ENCODE assay signal across 26 cellular contexts in genomic region chr14:95668235-95668772, GRCh38. TPM values are rescaled to one million over a fixed set of nuclear protein-coding genes. Genes with fewer than 3 reads are reported as not detected.
DNase-seq lines count a peak whose midpoint lies in the region; ATAC-seq and TF ChIP-seq lines count a peak whose summit lies in the region.
"Had no signal": no experiment of that assay in that cellular context is flagged by ENCODE, and none has a peak within 500 bp of the region (broad histone marks: within the 10 kb centered on the region; RNA-seq: fewer than 3 reads in every experiment).

No MANE protein-coding gene starts in this region.

- no peaks in the 10 kb centered on the region for H3K9me3 ChIP-seq in BE2C
- H3K9me3 ChIP-seq: adrenal gland, testis had no signal

- no peak overlapping the region for H3K4me3 ChIP-seq in BE2C (ENCODE audit: low read depth, low read length)
- H3K4me3 ChIP-seq: adrenal gland, coronary artery, lung, testis had no signal

- TF ChIP-seq CTCF in GM12872 (IDR thresholded peaks at IDR 0.05; ENCODE audit: insufficient read depth, low read depth, low read length) (0 out of 3 replicates have a peak, but pooled peaks have one; percentile 11), nephron (IDR thresholded peaks at IDR 0.05; ENCODE audit: unreplicated experiment in 3 of 3) (no peak), BE2C (IDR thresholded peaks at IDR 0.05; ENCODE audit: low read depth, low read length) (no peak)

- H3K4me1 ChIP-seq in BE2C = no peaks in the 10 kb centered on the region
- H3K4me1 ChIP-seq: testis had no signal

- no peaks in the 10 kb centered on the region for H3K36me3 Mint-ChIP-seq in nephron (ENCODE audit: low read depth)
- H3K36me3 Mint-ChIP-seq: CD4-positive, alpha-beta memory T cell; stimulated activated effector memory CD8-positive, alpha-beta T cell treated with anti-CD3 and anti-CD28 coated beads, Interleukin-12 subunit alpha, Interleukin-12 subunit beta, amount 100 ng/mL, for 72 hours had no signal

- peaks cover 4% of the 10 kb centered on the region for H3K27me3 Mint-ChIP-seq in nephron (ENCODE audit: low read depth)

- H3K4me3 Mint-ChIP-seq in nephron = no peak overlapping the region
- H3K4me3 Mint-ChIP-seq: activated CD4-positive, alpha-beta T cell treated with anti-CD3 and anti-CD28 coated beads for 36 hours; activated T-helper 17 cell treated with anti-CD3 and anti-CD28 coated beads, Interleukin-2, amount 50 U/mL, for 72 hours; CD4-positive, alpha-beta memory T cell; H9; stimulated activated effector memory CD8-positive, alpha-beta T cell treated with anti-CD3 and anti-CD28 coated beads, Interleukin-12 subunit alpha, Interleukin-12 subunit beta, amount 100 ng/mL, for 72 hours had no signal

- no peaks in the 10 kb centered on the region for H3K9me3 Mint-ChIP-seq in nephron
- H3K9me3 Mint-ChIP-seq: activated T-helper 17 cell treated with anti-CD3 and anti-CD28 coated beads, Interleukin-2, amount 50 U/mL, for 72 hours; H9; stimulated activated effector memory CD8-positive, alpha-beta T cell treated with anti-CD3 and anti-CD28 coated beads, Interleukin-12 subunit alpha, Interleukin-12 subunit beta, amount 100 ng/mL, for 72 hours had no signal

- H3K36me3 ChIP-seq in BE2C = no peaks in the 10 kb centered on the region
- H3K36me3 ChIP-seq: adrenal gland had no signal

- peak; percentile 40 for ATAC-seq in GM19351 (IDR thresholded peaks at IDR 0.05; ENCODE audit: unreplicated experiment)
- ATAC-seq in HG03439 (IDR thresholded peaks at IDR 0.05; ENCODE audit: unreplicated experiment) = peak; percentile 42
- ATAC-seq in sciatic nerve = no peak
- ATAC-seq: activated CD4-positive, alpha-beta T cell treated with anti-CD3 and anti-CD28 coated beads for 36 hours; activated T-helper 17 cell treated with anti-CD3 and anti-CD28 coated beads, Interleukin-2, amount 50 U/mL, for 72 hours; PC-3; right cardiac atrium; stimulated activated effector memory CD8-positive, alpha-beta T cell treated with anti-CD3 and anti-CD28 coated beads, Interleukin-12 subunit alpha, Interleukin-12 subunit beta, amount 100 ng/mL, for 72 hours had no signal

- intact Hi-C loops in sciatic nerve (cut with DNase I) = no loop called here

- DNase-seq in HCEC 1CT = no peak
- DNase-seq in sciatic nerve (ENCODE audit: low spot score) = no peak
- DNase-seq in HuH-7.5 (ENCODE audit: low spot score) = no peak
- no peak for DNase-seq in BE2C
- DNase-seq: activated CD4-positive, alpha-beta T cell treated with anti-CD3 and anti-CD28 coated beads for 36 hours; adrenal gland; CD4-positive, alpha-beta memory T cell; DMS153; H9; kidney; NCI-H146; NCI-H748 treated with DMSO at 0.1 percent for 48 hours; PC-3; right cardiac atrium; SHP77 treated with DMSO at 0.1 percent for 48 hours; testis had no signal

- H3K27me3 ChIP-seq in BE2C = peaks cover 9% of the 10 kb centered on the region
- H3K27me3 ChIP-seq: adrenal gland, testis had no signal

- peaks cover 36% of the 10 kb centered on the region for H3K4me1 Mint-ChIP-seq in nephron
- H3K4me1 Mint-ChIP-seq: activated CD4-positive, alpha-beta T cell treated with anti-CD3 and anti-CD28 coated beads for 36 hours; activated T-helper 17 cell treated with anti-CD3 and anti-CD28 coated beads, Interleukin-2, amount 50 U/mL, for 72 hours; stimulated activated effector memory CD8-positive, alpha-beta T cell treated with anti-CD3 and anti-CD28 coated beads, Interleukin-12 subunit alpha, Interleukin-12 subunit beta, amount 100 ng/mL, for 72 hours had no signal

- peak overlapping the region; percentile 34 to 86 (median 39) for H3K27ac Mint-ChIP-seq in nephron
- H3K27ac Mint-ChIP-seq: activated CD4-positive, alpha-beta T cell treated with anti-CD3 and anti-CD28 coated beads for 36 hours; activated T-helper 17 cell treated with anti-CD3 and anti-CD28 coated beads, Interleukin-2, amount 50 U/mL, for 72 hours; CD4-positive, alpha-beta memory T cell; H9; stimulated activated effector memory CD8-positive, alpha-beta T cell treated with anti-CD3 and anti-CD28 coated beads, Interleukin-12 subunit alpha, Interleukin-12 subunit beta, amount 100 ng/mL, for 72 hours had no signal

RNA-seq across cellular contexts. Expression of gene TCL1B, which starts 17.9 kb away (rescaled TPM):
- not detected for total RNA-seq in sciatic nerve
- not detected for polyA plus RNA-seq in BE2C (2012; ENCODE audit: insufficient read depth, insufficient read length, low read depth)
- total RNA-seq: activated CD4-positive, alpha-beta T cell treated with anti-CD3 and anti-CD28 coated beads for 36 hours; activated T-helper 17 cell treated with anti-CD3 and anti-CD28 coated beads, Interleukin-2, amount 50 U/mL, for 72 hours; adrenal gland; CD4-positive, alpha-beta memory T cell; kidney; osteocyte; PC-3; right cardiac atrium had no signal
- polyA plus RNA-seq: AG04450; CD4-positive, alpha-beta memory T cell; right cardiac atrium had no signal

RNA-seq across cellular contexts. Expression of gene TCL1A, which starts 45.6 kb away (rescaled TPM):
- 0.67 TPM for total RNA-seq in sciatic nerve
- 0.56 TPM for polyA plus RNA-seq in BE2C (2012; ENCODE audit: insufficient read depth, insufficient read length, low read depth)
- total RNA-seq: activated CD4-positive, alpha-beta T cell treated with anti-CD3 and anti-CD28 coated beads for 36 hours; activated T-helper 17 cell treated with anti-CD3 and anti-CD28 coated beads, Interleukin-2, amount 50 U/mL, for 72 hours; CD4-positive, alpha-beta memory T cell; H9; osteocyte; PC-3; right cardiac atrium had no signal
- polyA plus RNA-seq: adrenal gland, AG04450, right cardiac atrium had no signal
